10 cellular contexts compared by ENCODE assay signal in genomic region chr1:205458777-205459566, GRCh38. TPM values are rescaled to one million over a fixed set of nuclear protein-coding genes. Genes with fewer than 3 reads are reported as not detected.
DNase-seq lines count a peak whose midpoint lies in the region; ATAC-seq and TF ChIP-seq lines count a peak whose summit lies in the region.
"Had no signal": no experiment of that assay in that cellular context is flagged by ENCODE, and none has a peak within 500 bp of the region (broad histone marks: within the 10 kb centered on the region; RNA-seq: fewer than 3 reads in every experiment).

No MANE protein-coding gene starts in this region.

- peaks cover 48% of the 10 kb centered on the region for H3K27me3 Mint-ChIP-seq in activated CD4-positive, alpha-beta T cell treated with anti-CD3 and anti-CD28 coated beads for 36 hours

- CTCF ChIA-PET in activated CD4-positive, alpha-beta T cell treated with anti-CD3 and anti-CD28 coated beads for 36 hours (lab: Charles Lee): interaction anchor here (0.7 to 2.6 kb wide), 4 partner anchors 27 to 469 kb away, joined by 3 to 13 read pairs (median 4); no protein-coding TSS in a partner anchor

- no peak for TF ChIP-seq CTCF in epithelial cell of esophagus (IDR thresholded peaks at IDR 0.05; ENCODE audit: insufficient read depth, low read depth, low read length, missing control alignments)
- TF ChIP-seq CTCF in gastrocnemius medialis (IDR thresholded peaks at IDR 0.05 in 4 of 5, conservative IDR thresholded peaks at IDR 0.05 in 1 of 5): no peak

- no peaks in the 10 kb centered on the region for H3K4me1 ChIP-seq in SJCRH30
- H3K4me1 ChIP-seq in gastrocnemius medialis: peaks cover 0 to 9% of the 10 kb centered on the region in 2 donors

- H3K4me3 ChIP-seq in SJCRH30: no peak overlapping the region
- H3K4me3 ChIP-seq in epithelial cell of esophagus (ENCODE audit: low read length): no peak overlapping the region
- no peak overlapping the region for H3K4me3 ChIP-seq in gastrocnemius medialis
- H3K4me3 ChIP-seq: skin epidermis had no signal

- H3K27ac ChIP-seq in SJCRH30 (no peak overlapping the region), gastrocnemius medialis (no peak overlapping the region)
- H3K27ac ChIP-seq: skin epidermis had no signal

- DNase-seq in activated CD4-positive, alpha-beta T cell treated with anti-CD3 and anti-CD28 coated beads for 36 hours: peak; percentile 66
- DNase-seq in activated CD4-positive, alpha-beta T cell treated with anti-CD3 and anti-CD28 coated beads for 4 hours: no peak
- peak; percentile 61 to 83 for DNase-seq in SJCRH30
- DNase-seq in epithelial cell of esophagus (ENCODE audit: low read depth): peak; percentile 77
- DNase-seq in sciatic nerve (ENCODE audit: low spot score): no peak
- no peak for DNase-seq in gastrocnemius medialis
- no peak for DNase-seq in mesenteric fat pad (ENCODE audit: low spot score)

- peaks cover 34% of the 10 kb centered on the region for H3K27me3 ChIP-seq in SJCRH30
- H3K27me3 ChIP-seq in gastrocnemius medialis: peaks cover 55 to 74% (median 63%) of the 10 kb centered on the region in 3 donors

- H3K36me3 Mint-ChIP-seq in activated CD4-positive, alpha-beta T cell treated with anti-CD3 and anti-CD28 coated beads for 36 hours (ENCODE audit: low read depth): no peaks in the 10 kb centered on the region
- H3K36me3 Mint-ChIP-seq: activated naive CD8-positive, alpha-beta T cell had no signal

- H3K9me3 ChIP-seq in SJCRH30 (replicated peaks): no peaks in the 10 kb centered on the region
- no peaks in the 10 kb centered on the region for H3K9me3 ChIP-seq in gastrocnemius medialis

- H3K9me3 Mint-ChIP-seq in activated CD4-positive, alpha-beta T cell treated with anti-CD3 and anti-CD28 coated beads for 36 hours (ENCODE audit: low read depth): no peaks in the 10 kb centered on the region

- no peak overlapping the region for H3K27ac Mint-ChIP-seq in activated CD4-positive, alpha-beta T cell treated with anti-CD3 and anti-CD28 coated beads for 36 hours
- H3K27ac Mint-ChIP-seq: activated naive CD8-positive, alpha-beta T cell had no signal

- intact Hi-C loops in activated CD4-positive, alpha-beta T cell treated with anti-CD3 and anti-CD28 coated beads for 36 hours (cut with DNase I, micrococcal nuclease): no loop called here
- intact Hi-C loops in sciatic nerve (cut with DNase I): no loop called here
- intact Hi-C loops in gastrocnemius medialis (cut with DNase I; ENCODE audit: low total_unique reads): no loop called here

- peak; percentile 68 for ATAC-seq in activated CD4-positive, alpha-beta T cell treated with anti-CD3 and anti-CD28 coated beads for 36 hours
- peak; percentile 64 for ATAC-seq in sciatic nerve
- ATAC-seq in gastrocnemius medialis: no peak
- no peak for ATAC-seq in HG02588 (IDR thresholded peaks at IDR 0.05; ENCODE audit: unreplicated experiment)

- POLR2A ChIA-PET in activated CD4-positive, alpha-beta T cell treated with anti-CD3 and anti-CD28 coated beads for 36 hours (lab: Charles Lee): no interaction called here

- H3K4me1 Mint-ChIP-seq in activated CD4-positive, alpha-beta T cell treated with anti-CD3 and anti-CD28 coated beads for 36 hours: peaks cover 9% of the 10 kb centered on the region

- TF ChIP-seq POLR2A in gastrocnemius medialis (IDR thresholded peaks at IDR 0.05): no peak

- no peaks in the 10 kb centered on the region for H3K36me3 ChIP-seq in SJCRH30
- no peaks in the 10 kb centered on the region for H3K36me3 ChIP-seq in gastrocnemius medialis

- H3K4me3 Mint-ChIP-seq in activated CD4-positive, alpha-beta T cell treated with anti-CD3 and anti-CD28 coated beads for 36 hours: no peak overlapping the region
- H3K4me3 Mint-ChIP-seq: activated naive CD8-positive, alpha-beta T cell had no signal

- in situ Hi-C loops in gastrocnemius medialis (cut with MboI; ENCODE audit: low sequenced_read_pairs in 4 of 4): no loop called here

RNA-seq across cellular contexts. Expression of gene BLACAT1, which starts 3.1 kb away (rescaled TPM):
- total RNA-seq in activated CD4-positive, alpha-beta T cell treated with anti-CD3 and anti-CD28 coated beads for 36 hours: under 1 TPM; 0.25 to 0.32 TPM
- 1.1 and 1.4 TPM in 2 replicates for total RNA-seq in SJCRH30 (2014; rRNA removed; shearing (Covaris generic))
- total RNA-seq in sciatic nerve: 0.13 TPM
- total RNA-seq in gastrocnemius medialis: not detected
- not detected for total RNA-seq in mesenteric fat pad

RNA-seq across cellular contexts. Expression of gene LEMD1, which starts 37.1 kb away (rescaled TPM):
- under 1 TPM; 0.66 to 0.79 TPM for total RNA-seq in activated CD4-positive, alpha-beta T cell treated with anti-CD3 and anti-CD28 coated beads for 36 hours
- total RNA-seq in SJCRH30 (2014; rRNA removed; shearing (Covaris generic)): 1.5 and 1.7 TPM in 2 replicates
- total RNA-seq in sciatic nerve: not detected
- not detected for total RNA-seq in gastrocnemius medialis
- not detected for total RNA-seq in mesenteric fat pad

RNA-seq across cellular contexts. Expression of gene CDK18, which starts 45.5 kb away (rescaled TPM):
- 1 to 10 TPM; 4.9 to 5.9 TPM for total RNA-seq in activated CD4-positive, alpha-beta T cell treated with anti-CD3 and anti-CD28 coated beads for 36 hours
- 1.1 and 2.1 TPM in 2 replicates for total RNA-seq in SJCRH30 (2014; rRNA removed; shearing (Covaris generic))
- total RNA-seq in sciatic nerve: 9.4 TPM
- total RNA-seq in gastrocnemius medialis: 1 to 10 TPM; 1.2 to 4.6 (median 1.5) TPM
- 4.0 TPM for total RNA-seq in mesenteric fat pad

Comparison
In these comparisons a context has a peak if more than half of its experiments do, and no peak if none do; other contexts are left out.
1. DNase-seq: peak in activated CD4-positive, alpha-beta T cell treated with anti-CD3 and anti-CD28 coated beads for 36 hours (single experiment), SJCRH30 (2 of 2) and epithelial cell of esophagus (single experiment); none in activated CD4-positive, alpha-beta T cell treated with anti-CD3 and anti-CD28 coated beads for 4 hours (0 of 2), sciatic nerve (single experiment), gastrocnemius medialis (0 of 2) and mesenteric fat pad (single experiment).
2. ATAC-seq: peak in activated CD4-positive, alpha-beta T cell treated with anti-CD3 and anti-CD28 coated beads for 36 hours (single experiment) and sciatic nerve (single experiment); none in gastrocnemius medialis (0 of 2) and HG02588 (single experiment).